In the genomic region with DNA sequence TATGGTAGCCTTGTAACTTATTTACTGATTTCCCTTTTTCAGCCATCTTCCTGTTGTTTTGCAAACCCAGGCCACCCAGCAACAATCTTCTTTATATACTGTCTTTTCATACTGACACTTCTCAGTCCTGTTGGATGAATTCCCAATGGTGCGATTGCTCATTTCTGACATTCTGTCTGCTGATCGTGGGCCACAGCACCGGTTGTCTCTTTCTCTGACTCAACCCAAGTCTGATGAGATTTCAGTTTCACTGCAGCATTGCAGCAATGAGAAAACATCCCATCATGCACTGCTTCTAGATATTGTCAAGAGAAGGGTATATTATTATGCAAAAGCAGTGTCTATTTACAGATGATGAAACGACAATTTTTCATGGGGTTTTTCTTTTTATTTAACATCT, we compare ENCODE assay signal across 8 cellular contexts.
DNase-seq lines count a peak whose midpoint lies in the region; ATAC-seq and TF ChIP-seq lines count a peak whose summit lies in the region.

No MANE protein-coding gene starts in this region.

- H3K4me3 Mint-ChIP-seq in naive thymus-derived CD4-positive, alpha-beta T cell: no peak overlapping the region

- peak; percentile 80 for ATAC-seq in GM21447 (IDR thresholded peaks at IDR 0.05; ENCODE audit: unreplicated experiment)
- ATAC-seq in HG03457 (IDR thresholded peaks at IDR 0.05; ENCODE audit: unreplicated experiment): peak; percentile 72
- ATAC-seq in left lung: no peak
- ATAC-seq in naive thymus-derived CD4-positive, alpha-beta T cell: no peak

- TF ChIP-seq CTCF in GM13976 (IDR thresholded peaks at IDR 0.05; ENCODE audit: borderline replicate concordance, control extremely low read depth, extremely low read depth, insufficient read depth, missing control alignments) (no peak), fibroblast of mammary gland (conservative IDR thresholded peaks at IDR 0.05; ENCODE audit: control insufficient read depth, insufficient read depth, low read depth, low read length) (no peak), left lung (IDR thresholded peaks at IDR 0.05) (no peak)

- POLR2A ChIA-PET in naive thymus-derived CD4-positive, alpha-beta T cell (lab: Charles Lee): no interaction called here

- no peak overlapping the region for H3K27ac Mint-ChIP-seq in naive thymus-derived CD4-positive, alpha-beta T cell

- H3K9me3 Mint-ChIP-seq in naive thymus-derived CD4-positive, alpha-beta T cell: peaks cover 0 to 5% (median 0%) of the 10 kb centered on the region in 11 donors

- peak; percentile 44 for DNase-seq in GM13976 (ENCODE audit: low spot score)
- DNase-seq in fibroblast of mammary gland (ENCODE audit: low read depth): peak; percentile 51
- no peak for DNase-seq in left lung
- no peak for DNase-seq in G401 (ENCODE audit: low spot score)
- DNase-seq in naive thymus-derived CD4-positive, alpha-beta T cell: no peak
- no peak for DNase-seq in ecto neural progenitor cell (ENCODE audit: low spot score)

- intact Hi-C loops in left lung (cut with DNase I): no loop called here
- intact Hi-C loops in naive thymus-derived CD4-positive, alpha-beta T cell (cut with micrococcal nuclease): no loop called here

- no peaks in the 10 kb centered on the region for H3K27me3 ChIP-seq in left lung
- H3K27me3 ChIP-seq in naive thymus-derived CD4-positive, alpha-beta T cell (ENCODE audit: control insufficient read depth in 2 of 2, insufficient read depth in 2 of 2, low read length in 2 of 2): no peaks in the 10 kb centered on the region

- in situ Hi-C loops in GM13976 (cut with MboI; ENCODE audit: low sequenced_read_pairs, unreplicated experiment) (no loop called here), G401 (cut with HindIII; ENCODE audit: low sequenced_read_pairs) (no loop called here)

- no peaks in the 10 kb centered on the region for H3K36me3 Mint-ChIP-seq in naive thymus-derived CD4-positive, alpha-beta T cell

- H3K36me3 ChIP-seq in left lung: no peaks in the 10 kb centered on the region
- H3K36me3 ChIP-seq in naive thymus-derived CD4-positive, alpha-beta T cell (ENCODE audit: control insufficient read depth in 2 of 3, insufficient read depth in 3 of 3, low read length in 3 of 3): no peaks in the 10 kb centered on the region

- H3K4me1 ChIP-seq in left lung: no peaks in the 10 kb centered on the region
- no peaks in the 10 kb centered on the region for H3K4me1 ChIP-seq in naive thymus-derived CD4-positive, alpha-beta T cell (ENCODE audit: control insufficient read depth in 2 of 2, insufficient read depth in 2 of 2, low read length in 2 of 2)

- H3K27me3 Mint-ChIP-seq in naive thymus-derived CD4-positive, alpha-beta T cell: peaks cover 0 to 14% (median 4%) of the 10 kb centered on the region in 5 donors

- H3K9me3 ChIP-seq in left lung: no peaks in the 10 kb centered on the region
- no peaks in the 10 kb centered on the region for H3K9me3 ChIP-seq in naive thymus-derived CD4-positive, alpha-beta T cell (ENCODE audit: control insufficient read depth in 2 of 3, low read length in 3 of 3)

- CTCF ChIA-PET in naive thymus-derived CD4-positive, alpha-beta T cell (lab: Charles Lee): no interaction called here

- no peak overlapping the region for H3K4me3 ChIP-seq in fibroblast of mammary gland (ENCODE audit: control insufficient read depth, low read depth, low read length)
- no peak overlapping the region for H3K4me3 ChIP-seq in left lung
- H3K4me3 ChIP-seq in naive thymus-derived CD4-positive, alpha-beta T cell (ENCODE audit: low read length): no peak overlapping the region

- H3K4me1 Mint-ChIP-seq in naive thymus-derived CD4-positive, alpha-beta T cell: no peaks in the 10 kb centered on the region

- no peak overlapping the region for H3K27ac ChIP-seq in left lung
- H3K27ac ChIP-seq in naive thymus-derived CD4-positive, alpha-beta T cell (ENCODE audit: low read depth, low read length): no peak overlapping the region

Comparison
In these comparisons a context has a peak if more than half of its experiments do, and no peak if none do; other contexts are left out.
1. DNase-seq: peak in GM13976 (single experiment) and fibroblast of mammary gland (single experiment); none in left lung (0 of 2), G401 (single experiment), naive thymus-derived CD4-positive, alpha-beta T cell (0 of 9) and ecto neural progenitor cell (single experiment).
2. ATAC-seq: peak in GM21447 (single experiment) and HG03457 (single experiment); none in left lung (single experiment) and naive thymus-derived CD4-positive, alpha-beta T cell (single experiment).